15 cellular contexts compared by ENCODE assay signal in the genomic region with DNA sequence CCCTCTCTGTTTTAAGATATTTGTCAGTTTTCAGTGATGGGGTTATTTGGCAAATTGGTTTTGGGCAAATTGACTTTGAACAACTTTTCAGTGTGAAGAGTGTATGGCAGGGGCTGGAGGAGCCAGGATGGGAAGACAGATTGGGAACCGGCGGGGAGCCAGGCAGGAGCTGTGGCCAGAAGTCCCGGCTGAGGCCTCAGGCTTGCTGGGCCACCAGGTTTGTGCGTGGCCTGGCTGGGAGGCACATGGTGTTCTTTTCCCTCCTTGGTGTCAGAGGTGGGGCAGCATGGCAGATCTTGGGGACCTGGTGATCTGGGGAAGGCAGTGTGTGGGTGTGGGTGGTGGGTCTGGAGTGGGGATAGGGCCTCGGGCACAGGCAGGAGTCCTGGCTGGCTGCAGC. TPM values are rescaled to one million over a fixed set of nuclear protein-coding genes. Genes with fewer than 3 reads are reported as not detected.
DNase-seq lines count a peak whose midpoint lies in the region; TF ChIP-seq lines count a peak whose summit lies in the region.
"Had no signal": no experiment of that assay in that cellular context is flagged by ENCODE, and none has a peak within 500 bp of the region (broad histone marks: within the 10 kb centered on the region; RNA-seq: fewer than 3 reads in every experiment).

No MANE protein-coding gene starts in this region.

- H2BK12ac ChIP-seq in H9 (ENCODE audit: insufficient read length, low read depth, low read length): no peak overlapping the region

- H2BK120ac ChIP-seq in H9 (ENCODE audit: low read depth, low read length, poor library complexity, severe bottlenecking) (no peak overlapping the region), mesendoderm (ENCODE audit: low read depth, low read length) (no peak overlapping the region)

- H4K5ac ChIP-seq in H9 (ENCODE audit: insufficient read length, low read depth, low read length) (no peak overlapping the region), mesendoderm (ENCODE audit: low read length) (no peak overlapping the region)

- no peak overlapping the region for H4K8ac ChIP-seq in H9 (replicated peaks; ENCODE audit: insufficient read length, low read depth, low read length)
- H4K8ac ChIP-seq in mesendoderm (ENCODE audit: low read depth, low read length): no peak overlapping the region

- peak overlapping the region in 5 of 7 donors; percentile 12 to 82 (median 68) for H3K27ac Mint-ChIP-seq in CD14-positive monocyte
- peak overlapping the region in 2 of 3 experiments; percentile 48 to 61; a peak in 2 of 7 replicates for H3K27ac Mint-ChIP-seq in H9
- peak overlapping the region; percentile 32 to 90 (median 87) for H3K27ac Mint-ChIP-seq in brain
- no peak overlapping the region for H3K27ac Mint-ChIP-seq in osteocyte (ENCODE audit: unreplicated experiment)
- H3K27ac Mint-ChIP-seq: T-helper 17 cell had no signal

- peaks cover 23 to 38% of the 10 kb centered on the region in 2 donors for H3K36me3 Mint-ChIP-seq in CD14-positive monocyte
- no peaks in the 10 kb centered on the region for H3K36me3 Mint-ChIP-seq in H9 (ENCODE audit: insufficient read depth in 1 of 3, low read depth in 3 of 3)
- no peaks in the 10 kb centered on the region for H3K36me3 Mint-ChIP-seq in brain
- H3K36me3 Mint-ChIP-seq in osteocyte (ENCODE audit: unreplicated experiment): peaks cover 3% of the 10 kb centered on the region

- TF ChIP-seq CTCF in CD14-positive monocyte (IDR thresholded peaks at IDR 0.05) (no peak), H9 (conservative IDR thresholded peaks at IDR 0.05) (no peak), brain (conservative IDR thresholded peaks at IDR 0.05) (no peak), osteocyte (IDR thresholded peaks at IDR 0.05) (no peak)

- no peaks in the 10 kb centered on the region for H3K9me3 Mint-ChIP-seq in CD14-positive monocyte
- H3K9me3 Mint-ChIP-seq in H9: no peaks in the 10 kb centered on the region
- no peaks in the 10 kb centered on the region for H3K9me3 Mint-ChIP-seq in brain
- no peaks in the 10 kb centered on the region for H3K9me3 Mint-ChIP-seq in osteocyte (ENCODE audit: unreplicated experiment)

- H3K27ac ChIP-seq in H9 (ENCODE audit: insufficient read length, low read depth, low read length) (no peak overlapping the region), mesendoderm (ENCODE audit: low read depth, low read length) (no peak overlapping the region)
- H3K27ac ChIP-seq: body of pancreas, psoas muscle, sigmoid colon, thoracic aorta had no signal

- H3K14ac ChIP-seq in H9 (ENCODE audit: insufficient read depth, low read length): no peak overlapping the region

- WGBS in H9 (ENCODE audit: extremely low coverage, insufficient read length, low lambda C conversion rate): no CpG with 5 or more reads among the region's 5 CpGs
- WGBS in mesendoderm (ENCODE audit: extremely low coverage, insufficient coverage, low lambda C conversion rate): no CpG with 5 or more reads among the region's 5 CpGs

- no peaks in the 10 kb centered on the region for H3K27me3 ChIP-seq in H9 (ENCODE audit: insufficient read depth, low read length)
- H3K27me3 ChIP-seq in mesendoderm (ENCODE audit: insufficient read depth, low read length, poor library complexity): no peaks in the 10 kb centered on the region
- H3K27me3 ChIP-seq: BLaER1 treated with 17β-estradiol and CSF1 and Interleukin-3, amounts not matched to agents 10 nM and 100 nM; body of pancreas; sigmoid colon had no signal

- no peak overlapping the region for H3K23ac ChIP-seq in H9 (ENCODE audit: insufficient read length, low read depth, low read length)
- H3K23ac ChIP-seq in mesendoderm (ENCODE audit: low read length): no peak overlapping the region

- H3K9me3 ChIP-seq in H9 (ENCODE audit: control insufficient read depth, low read depth, low read length): no peaks in the 10 kb centered on the region
- H3K9me3 ChIP-seq: BLaER1 treated with 17β-estradiol and CSF1 and Interleukin-3, amounts not matched to agents 10 nM and 100 nM; body of pancreas; psoas muscle; sigmoid colon; thoracic aorta had no signal

- no peak overlapping the region for H3T11ph ChIP-seq in H9 (ENCODE audit: low read length)

- H2AFZ ChIP-seq in H9 (ENCODE audit: low read length): no peak overlapping the region

- H3K79me2 ChIP-seq in H9 (ENCODE audit: insufficient read depth, low read length) (no peaks in the 10 kb centered on the region), mesendoderm (ENCODE audit: control insufficient read depth, insufficient read depth, low read length) (no peaks in the 10 kb centered on the region)

- no peaks in the 10 kb centered on the region for H3K23me2 ChIP-seq in H9 (ENCODE audit: insufficient read length, low read depth, low read length, poor library complexity, severe bottlenecking)

- peaks cover 10% of the 10 kb centered on the region for H3K4me1 Mint-ChIP-seq in CD14-positive monocyte
- H3K4me1 Mint-ChIP-seq in H9: peaks cover 24 to 25% of the 10 kb centered on the region in 2 experiments
- H3K4me1 Mint-ChIP-seq in brain: peaks cover 76% of the 10 kb centered on the region
- peaks cover 50% of the 10 kb centered on the region for H3K4me1 Mint-ChIP-seq in osteocyte (ENCODE audit: unreplicated experiment)

- H3K18ac ChIP-seq in H9 (ENCODE audit: insufficient read length, low read depth, low read length): no peak overlapping the region
- H3K18ac ChIP-seq in mesendoderm (ENCODE audit: low read length): no peak overlapping the region

- H3K4ac ChIP-seq in H9 (ENCODE audit: low read depth, low read length) (no peak overlapping the region), mesendoderm (ENCODE audit: low read depth, low read length) (no peak overlapping the region)

- peaks cover 2% of the 10 kb centered on the region; the same call in 1 of the 2 replicates for H3K4me1 ChIP-seq in H9 (ENCODE audit: insufficient read depth, low read length)
- no peaks in the 10 kb centered on the region for H3K4me1 ChIP-seq in mesendoderm (ENCODE audit: control insufficient read depth, low read depth, low read length)

- H3K27me3 Mint-ChIP-seq in CD14-positive monocyte (ENCODE audit: low read depth in 3 of 3): no peaks in the 10 kb centered on the region
- H3K27me3 Mint-ChIP-seq in H9 (ENCODE audit: low read depth): no peaks in the 10 kb centered on the region
- H3K27me3 Mint-ChIP-seq in brain: no peaks in the 10 kb centered on the region
- H3K27me3 Mint-ChIP-seq in osteocyte (ENCODE audit: unreplicated experiment): no peaks in the 10 kb centered on the region
- H3K27me3 Mint-ChIP-seq: T-helper 17 cell had no signal

- no peak overlapping the region for H2BK20ac ChIP-seq in H9 (ENCODE audit: low read depth, low read length, poor library complexity, severe bottlenecking)

- no peak overlapping the region for H3K4me3 ChIP-seq in mesendoderm (ENCODE audit: low read length)
- H3K4me3 ChIP-seq: BLaER1 treated with 17β-estradiol and CSF1 and Interleukin-3, amounts not matched to agents 10 nM and 100 nM; body of pancreas; lung; psoas muscle; sigmoid colon; thoracic aorta had no signal

- H3K36me3 ChIP-seq in mesendoderm (ENCODE audit: control insufficient read depth, insufficient read depth, low read length): no peaks in the 10 kb centered on the region

- H3K79me1 ChIP-seq in H9 (ENCODE audit: insufficient read depth, low read depth, low read length, poor library complexity, severe bottlenecking) (no peaks in the 10 kb centered on the region), mesendoderm (ENCODE audit: low read length) (peaks cover 1% of the 10 kb centered on the region)

- no peak overlapping the region for H4K91ac ChIP-seq in H9 (ENCODE audit: insufficient read length, low read depth, low read length)

- no peak overlapping the region for H3K4me3 Mint-ChIP-seq in CD14-positive monocyte
- H3K4me3 Mint-ChIP-seq in H9: no peak overlapping the region
- H3K4me3 Mint-ChIP-seq in brain: peak overlapping the region in 3 of 5 experiments; percentile 19 to 53 (median 48)
- no peak overlapping the region for H3K4me3 Mint-ChIP-seq in osteocyte (ENCODE audit: unreplicated experiment)
- H3K4me3 Mint-ChIP-seq: T-helper 17 cell had no signal

- H2BK15ac ChIP-seq in H9 (ENCODE audit: low read depth, low read length) (no peak overlapping the region), mesendoderm (replicated peaks; ENCODE audit: low read depth) (no peak overlapping the region)

- H4K20me1 ChIP-seq in H9 (ENCODE audit: control insufficient read depth, insufficient read depth, insufficient read length): no peaks in the 10 kb centered on the region

- H3K4me2 ChIP-seq in H9 (ENCODE audit: insufficient read depth, insufficient read length, low read length) (no peak overlapping the region), mesendoderm (ENCODE audit: low read length) (no peak overlapping the region)
- H3K4me2 ChIP-seq: BLaER1 treated with 17β-estradiol and CSF1 and Interleukin-3, amounts not matched to agents 10 nM and 100 nM had no signal

- H2BK5ac ChIP-seq in H9 (ENCODE audit: insufficient read length, low read length): no peak overlapping the region
- no peak overlapping the region for H2BK5ac ChIP-seq in mesendoderm (ENCODE audit: low read length)

- intact Hi-C loops in CD14-positive monocyte (cut with micrococcal nuclease): loop anchor here (10.0 kb wide), 1 partner anchor 161 kb away; no protein-coding TSS in a partner anchor

- DNase-seq in CD14-positive monocyte (ENCODE audit: low spot score) (no peak), H9 (no peak), mesendoderm (no peak), osteocyte (ENCODE audit: extremely low spot score, unreplicated experiment) (no peak), kidney tubule cell (ENCODE audit: low spot score) (no peak), SIG-M5 (lab: John Stamatoyannopoulos, UW) (no peak), HT-29 (ENCODE audit: low spot score) (no peak)

- H3K56ac ChIP-seq in H9 (ENCODE audit: insufficient read length, low read depth, low read length) (no peak overlapping the region), mesendoderm (ENCODE audit: low read length) (peak overlapping the region; percentile 66)

- no peak overlapping the region for H2AK5ac ChIP-seq in H9 (ENCODE audit: insufficient read length, low read length)
- peak overlapping the region; percentile 80 for H2AK5ac ChIP-seq in mesendoderm (ENCODE audit: low read length)

- H3K9ac ChIP-seq in H9 (ENCODE audit: extremely low read depth, insufficient read length, low read length): no peak overlapping the region
- peak overlapping the region; percentile 33 for H3K9ac ChIP-seq in mesendoderm (ENCODE audit: low read length)

RNA-seq across cellular contexts. Expression of a gene that starts 8.0 kb away (rescaled TPM):
- 10 to 100 TPM; 10.2 to 12.8 TPM for polyA plus RNA-seq in CD14-positive monocyte
- total RNA-seq in H9 (2021): 6.2 and 7.4 TPM in 2 replicates
- polyA plus RNA-seq in brain (ENCODE audit: insufficient read depth, low read depth, low replicate concordance): 22.8 TPM
- 10.0 TPM for polyA plus RNA-seq in mesendoderm (2013, experiment 1 of 2)
- polyA plus RNA-seq in mesendoderm (2013, experiment 2 of 2): 8.8 TPM
- 15.5 and 20.0 TPM in 2 replicates for total RNA-seq in osteocyte
- 7.3 and 11.4 TPM in 2 replicates for total RNA-seq in HT-29 (2014; rRNA removed; shearing (Covaris generic))

Comparison
In these comparisons a context has a peak if more than half of its experiments do, and no peak if none do; other contexts are left out.
1. H3K4me3 Mint-ChIP-seq: peak in brain (3 of 5); none in CD14-positive monocyte (0 of 2), H9 (0 of 2) and osteocyte (single experiment).